6 cellular contexts compared by ENCODE assay signal in the genomic region with DNA sequence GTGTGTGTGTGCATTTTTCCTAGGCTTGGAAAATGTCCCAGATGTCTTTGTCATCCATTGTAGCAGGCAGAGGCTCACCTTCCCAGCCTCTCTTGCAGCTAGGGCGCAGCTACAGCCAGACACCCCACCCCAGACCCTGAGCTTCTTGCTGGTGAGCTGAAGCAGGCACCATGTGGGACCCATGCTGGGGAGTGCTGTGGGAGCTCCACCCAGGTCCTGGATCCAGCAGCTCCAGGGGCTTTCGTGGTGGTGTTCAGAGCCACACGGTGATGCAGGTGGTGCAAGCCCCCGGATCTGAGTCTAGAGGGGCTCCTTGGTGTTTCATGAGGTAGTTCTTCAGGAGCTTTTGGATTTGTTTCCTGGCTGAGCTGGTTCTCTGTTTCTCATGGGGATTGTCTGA.
"Had no signal": no experiment of that assay in that cellular context is flagged by ENCODE, and none has a peak within 500 bp of the region (broad histone marks: within the 10 kb centered on the region; RNA-seq: fewer than 3 reads in every experiment).

No MANE protein-coding gene starts in this region.

- H3K27ac Mint-ChIP-seq: IgD-negative memory B cell had no signal

- H3K4me3 ChIP-seq: K562 had no signal

- H3K4me3 Mint-ChIP-seq: IgD-negative memory B cell had no signal

- ATAC-seq: HepG2, K562 had no signal

- H3K36me3 Mint-ChIP-seq: IgD-negative memory B cell had no signal

- H3K4me1 Mint-ChIP-seq: IgD-negative memory B cell had no signal

- H3K27ac ChIP-seq: HL-60 had no signal

- DNase-seq: IMR-90, KBM-7 had no signal

- H3K9me3 Mint-ChIP-seq: IgD-negative memory B cell had no signal
